Comparison of ENCODE assay signal across 8 cellular contexts in the genomic region with DNA sequence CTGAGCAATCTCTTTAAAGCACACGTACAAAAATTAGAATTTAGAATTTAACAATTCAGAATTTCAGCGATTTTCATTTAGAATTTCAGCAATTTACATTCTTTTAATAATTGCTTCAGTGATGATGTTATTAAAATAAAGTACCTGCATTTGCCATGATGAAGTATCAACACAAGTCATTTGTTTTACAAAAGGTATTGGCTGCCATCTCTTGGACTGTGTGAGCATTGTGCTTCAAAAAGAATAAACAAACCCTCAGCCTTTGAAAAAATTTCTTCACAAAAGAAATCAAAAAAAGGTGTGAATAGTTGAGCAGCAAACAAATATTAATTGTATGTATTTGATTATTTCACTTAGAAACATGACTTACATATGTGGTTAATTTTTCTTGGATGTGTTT. TPM values are rescaled to one million over a fixed set of nuclear protein-coding genes. Genes with fewer than 3 reads are reported as not detected.
DNase-seq lines count a peak whose midpoint lies in the region; TF ChIP-seq lines count a peak whose summit lies in the region.

No MANE protein-coding gene starts in this region.

- H3K27me3 Mint-ChIP-seq in activated CD4-positive, alpha-beta T cell treated with anti-CD3 and anti-CD28 coated beads, Interleukin-2, amount 10 ng/mL, durations not matched to agents 7 days and 5 days = no peaks in the 10 kb centered on the region

- DNase-seq in COR-L47 (lab: John Stamatoyannopoulos, UW) = peak; percentile 69
- DNase-seq in HT-29 (ENCODE audit: low spot score) = peak; percentile 60
- peak; percentile 37 for DNase-seq in SK-MEL-5 (ENCODE audit: low read depth, low spot score)
- peak; percentile 21 for DNase-seq in inferior parietal cortex (ENCODE audit: extremely low spot score)
- no peak for DNase-seq in iPS-NIHi11 (ENCODE audit: low spot score)
- DNase-seq in prostate gland (ENCODE audit: low spot score) = no peak
- no peak for DNase-seq in activated T-cell treated with anti-CD3 and anti-CD28 coated beads for 4 hours
- DNase-seq in activated CD4-positive, alpha-beta T cell treated with anti-CD3 and anti-CD28 coated beads, Interleukin-2, amount 10 ng/mL, durations not matched to agents 7 days and 5 days = no peak

- H3K4me1 Mint-ChIP-seq in activated CD4-positive, alpha-beta T cell treated with anti-CD3 and anti-CD28 coated beads, Interleukin-2, amount 10 ng/mL, durations not matched to agents 7 days and 5 days = no peaks in the 10 kb centered on the region

- no peaks in the 10 kb centered on the region for H3K9me3 Mint-ChIP-seq in activated CD4-positive, alpha-beta T cell treated with anti-CD3 and anti-CD28 coated beads, Interleukin-2, amount 10 ng/mL, durations not matched to agents 7 days and 5 days

- H3K36me3 Mint-ChIP-seq in activated CD4-positive, alpha-beta T cell treated with anti-CD3 and anti-CD28 coated beads, Interleukin-2, amount 10 ng/mL, durations not matched to agents 7 days and 5 days (ENCODE audit: low read depth) = no peaks in the 10 kb centered on the region

- no peaks in the 10 kb centered on the region for H3K4me1 ChIP-seq in prostate gland (replicated peaks)

- no peaks in the 10 kb centered on the region for H3K9me3 ChIP-seq in prostate gland

- H3K27ac Mint-ChIP-seq in activated CD4-positive, alpha-beta T cell treated with anti-CD3 and anti-CD28 coated beads, Interleukin-2, amount 10 ng/mL, durations not matched to agents 7 days and 5 days = no peak overlapping the region

- POLR2A ChIA-PET in activated CD4-positive, alpha-beta T cell treated with anti-CD3 and anti-CD28 coated beads, Interleukin-2, amount 10 ng/mL, durations not matched to agents 7 days and 5 days (lab: Charles Lee) = no interaction called here

- no peaks in the 10 kb centered on the region for H3K27me3 ChIP-seq in prostate gland (replicated peaks; ENCODE audit: insufficient read depth)

- 70% methylated on average over 2 of the region's 2 CpGs for WGBS in prostate gland

- TF ChIP-seq CTCF in prostate gland (IDR thresholded peaks at IDR 0.05) = no peak

- no peaks in the 10 kb centered on the region for H3K36me3 ChIP-seq in prostate gland

- in situ Hi-C loops in SK-MEL-5 (cut with HindIII; ENCODE audit: low pct_unique_long_range_greater_than_20kb, low sequenced_read_pairs) = no loop called here

- no peak overlapping the region for H3K4me3 ChIP-seq in prostate gland

- no peak overlapping the region for H3K4me3 Mint-ChIP-seq in activated CD4-positive, alpha-beta T cell treated with anti-CD3 and anti-CD28 coated beads, Interleukin-2, amount 10 ng/mL, durations not matched to agents 7 days and 5 days

- CTCF ChIA-PET in activated CD4-positive, alpha-beta T cell treated with anti-CD3 and anti-CD28 coated beads, Interleukin-2, amount 10 ng/mL, durations not matched to agents 7 days and 5 days (lab: Charles Lee) = no interaction called here

- H3K27ac ChIP-seq in prostate gland = no peak overlapping the region

- intact Hi-C loops in prostate gland (cut with DNase I) = no loop called here

- no peak for TF ChIP-seq POLR2A in prostate gland (IDR thresholded peaks at IDR 0.05)

RNA-seq across cellular contexts. Expression of gene ZC3H15, which starts 27.1 kb away (rescaled TPM):
- 41.6 and 47.6 TPM in 2 replicates for total RNA-seq in HT-29 (2014; rRNA removed; shearing (Covaris generic))
- total RNA-seq in SK-MEL-5 (2014; rRNA removed; shearing (Covaris generic)) = 78.0 and 82.4 TPM in 2 replicates
- polyA plus RNA-seq in SK-MEL-5 (2015; cell fraction: cytosol; rRNA removed) = 51.4 and 71.4 TPM in 2 replicates
- polyA plus RNA-seq in SK-MEL-5 (2015; cell fraction: nucleus; rRNA removed) = 107 and 155 TPM in 2 replicates
- 10 to 100 TPM; 44.6 to 45.3 TPM for total RNA-seq in prostate gland
- 10 to 100 TPM; 63.1 to 80.0 TPM for total RNA-seq in activated CD4-positive, alpha-beta T cell treated with anti-CD3 and anti-CD28 coated beads, Interleukin-2, amount 10 ng/mL, durations not matched to agents 7 days and 5 days

Comparison
In these comparisons a context has a peak if more than half of its experiments do, and no peak if none do; other contexts are left out.
1. DNase-seq: peak in COR-L47 (single experiment), HT-29 (single experiment), SK-MEL-5 (single experiment) and inferior parietal cortex (single experiment); none in iPS-NIHi11 (single experiment), prostate gland (single experiment), activated T-cell treated with anti-CD3 and anti-CD28 coated beads for 4 hours (single experiment) and activated CD4-positive, alpha-beta T cell treated with anti-CD3 and anti-CD28 coated beads, Interleukin-2, amount 10 ng/mL, durations not matched to agents 7 days and 5 days (single experiment).